Comparison of ENCODE assay signal across 1 cellular context in the genomic region with DNA sequence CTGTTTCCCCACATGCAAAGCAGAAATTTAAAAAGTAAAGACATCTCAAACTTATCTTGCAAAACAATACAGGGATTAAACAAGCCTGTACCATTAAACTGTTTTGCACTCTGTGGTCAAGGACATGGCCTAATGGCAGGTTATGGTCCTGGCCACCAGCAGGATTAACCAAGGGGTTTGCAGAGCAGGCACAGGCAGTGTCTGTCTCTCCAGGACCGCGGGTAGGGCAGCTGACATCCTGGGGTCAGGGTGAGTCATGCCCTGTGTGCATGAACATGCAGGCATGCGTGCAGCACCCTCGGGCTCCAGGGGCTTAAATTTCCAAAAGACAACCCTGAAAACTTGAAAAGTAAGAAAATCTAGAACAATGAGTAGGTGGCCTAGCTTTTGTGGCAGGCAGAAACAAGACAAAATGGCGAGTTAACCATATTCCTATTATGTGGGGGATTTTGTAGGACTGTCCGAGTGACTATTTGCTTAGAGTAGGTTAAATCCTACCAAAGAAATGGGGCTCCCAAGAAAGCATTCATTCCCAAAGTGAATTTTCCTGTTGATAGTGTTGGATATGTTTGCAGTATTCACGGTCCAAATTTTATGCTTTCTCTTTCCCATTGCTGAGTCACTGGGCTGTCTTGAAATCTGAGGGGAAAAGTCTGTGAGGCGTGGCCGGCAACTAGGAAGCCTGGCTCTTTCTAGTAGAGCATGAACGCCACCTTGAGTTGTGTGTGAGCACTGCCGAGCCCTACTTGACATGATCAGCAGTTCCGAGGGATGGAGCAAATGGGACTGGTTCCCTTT.
A peak's percentile ranks its signal among the peaks of the same experiment; 100 is the strongest.
TF ChIP-seq lines count a peak whose summit lies in the region.

No MANE protein-coding gene starts in this region.

TF ChIP-seq in HepG2, 621 proteins besides CTCF, POLR2A, EP300 and RAD21 (continued from another document and continues in another):
- TF ChIP-seq, protein P1, sequence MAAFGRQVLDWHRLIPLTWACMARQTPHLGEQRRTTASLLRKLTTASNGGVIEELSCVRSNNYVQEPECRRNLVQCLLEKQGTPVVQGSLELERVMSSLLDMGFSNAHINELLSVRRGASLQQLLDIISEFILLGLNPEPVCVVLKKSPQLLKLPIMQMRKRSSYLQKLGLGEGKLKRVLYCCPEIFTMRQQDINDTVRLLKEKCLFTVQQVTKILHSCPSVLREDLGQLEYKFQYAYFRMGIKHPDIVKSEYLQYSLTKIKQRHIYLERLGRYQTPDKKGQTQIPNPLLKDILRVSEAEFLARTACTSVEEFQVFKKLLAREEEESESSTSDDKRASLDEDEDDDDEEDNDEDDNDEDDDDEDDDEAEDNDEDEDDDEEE (CRISPR knock-in tag; IDR thresholded peaks at IDR 0.05): 0 out of 2 replicates have a peak, but pooled peaks have one; percentile 31
- peak; percentile 97 for TF ChIP-seq HDAC2 (CRISPR knock-in tag; IDR thresholded peaks at IDR 0.05)
- peak; percentile 97 for TF ChIP-seq JUND (CRISPR knock-in tag; IDR thresholded peaks at IDR 0.05)
- TF ChIP-seq CREB1 (IDR thresholded peaks at IDR 0.05): no peak
- 0 out of 2 replicates have a peak, but pooled peaks have one; percentile 2 for TF ChIP-seq CREB1 (CRISPR knock-in tag; IDR thresholded peaks at IDR 0.05)
- peak; percentile 84 for TF ChIP-seq NR2F6 (IDR thresholded peaks at IDR 0.05)
- peak; percentile 97 for TF ChIP-seq NR2F6 (CRISPR knock-in tag; IDR thresholded peaks at IDR 0.05)
- no peak for TF ChIP-seq NCOA5 (CRISPR knock-in tag; IDR thresholded peaks at IDR 0.05)
- peak; percentile 11; the same call in 1 of the 2 replicates for TF ChIP-seq NFKBIZ (CRISPR knock-in tag; IDR thresholded peaks at IDR 0.05)
- peak; percentile 70; the same call in 1 of the 2 replicates for TF ChIP-seq ZNF782 (CRISPR knock-in tag; IDR thresholded peaks at IDR 0.05; ENCODE audit: borderline replicate concordance)
- peak; percentile 95 for TF ChIP-seq NFE2L2 (IDR thresholded peaks at IDR 0.05; ENCODE audit: low read length)
- no peak for TF ChIP-seq HNRNPK (IDR thresholded peaks at IDR 0.05; ENCODE audit: low read depth, low read length, poor library complexity, severe bottlenecking)
- TF ChIP-seq, protein P2, sequence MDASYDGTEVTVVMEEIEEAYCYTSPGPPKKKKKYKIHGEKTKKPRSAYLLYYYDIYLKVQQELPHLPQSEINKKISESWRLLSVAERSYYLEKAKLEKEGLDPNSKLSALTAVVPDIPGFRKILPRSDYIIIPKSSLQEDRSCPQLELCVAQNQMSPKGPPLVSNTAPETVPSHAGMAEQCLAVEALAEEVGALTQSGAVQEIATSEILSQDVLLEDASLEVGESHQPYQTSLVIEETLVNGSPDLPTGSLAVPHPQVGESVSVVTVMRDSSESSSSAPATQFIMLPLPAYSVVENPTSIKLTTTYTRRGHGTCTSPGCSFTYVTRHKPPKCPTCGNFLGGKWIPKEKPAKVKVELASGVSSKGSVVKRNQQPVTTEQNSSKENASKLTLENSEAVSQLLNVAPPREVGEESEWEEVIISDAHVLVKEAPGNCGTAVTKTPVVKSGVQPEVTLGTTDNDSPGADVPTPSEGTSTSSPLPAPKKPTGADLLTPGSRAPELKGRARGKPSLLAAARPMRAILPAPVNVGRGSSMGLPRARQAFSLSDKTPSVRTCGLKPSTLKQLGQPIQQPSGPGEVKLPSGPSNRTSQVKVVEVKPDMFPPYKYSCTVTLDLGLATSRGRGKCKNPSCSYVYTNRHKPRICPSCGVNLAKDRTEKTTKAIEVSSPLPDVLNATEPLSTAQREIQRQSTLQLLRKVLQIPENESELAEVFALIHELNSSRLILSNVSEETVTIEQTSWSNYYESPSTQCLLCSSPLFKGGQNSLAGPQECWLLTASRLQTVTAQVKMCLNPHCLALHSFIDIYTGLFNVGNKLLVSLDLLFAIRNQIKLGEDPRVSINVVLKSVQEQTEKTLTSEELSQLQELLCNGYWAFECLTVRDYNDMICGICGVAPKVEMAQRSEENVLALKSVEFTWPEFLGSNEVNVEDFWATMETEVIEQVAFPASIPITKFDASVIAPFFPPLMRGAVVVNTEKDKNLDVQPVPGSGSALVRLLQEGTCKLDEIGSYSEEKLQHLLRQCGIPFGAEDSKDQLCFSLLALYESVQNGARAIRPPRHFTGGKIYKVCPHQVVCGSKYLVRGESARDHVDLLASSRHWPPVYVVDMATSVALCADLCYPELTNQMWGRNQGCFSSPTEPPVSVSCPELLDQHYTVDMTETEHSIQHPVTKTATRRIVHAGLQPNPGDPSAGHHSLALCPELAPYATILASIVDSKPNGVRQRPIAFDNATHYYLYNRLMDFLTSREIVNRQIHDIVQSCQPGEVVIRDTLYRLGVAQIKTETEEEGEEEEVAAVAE (CRISPR knock-in tag; IDR thresholded peaks at IDR 0.05; ENCODE audit: borderline replicate concordance): peak; percentile 74
- TF ChIP-seq ZBTB20 (CRISPR knock-in tag; IDR thresholded peaks at IDR 0.05; ENCODE audit: borderline replicate concordance, low read depth): peak; percentile 96
- TF ChIP-seq ZNF841 (CRISPR knock-in tag; IDR thresholded peaks at IDR 0.05; ENCODE audit: borderline replicate concordance): no peak
- TF ChIP-seq ZSCAN29 (CRISPR knock-in tag; conservative IDR thresholded peaks at IDR 0.05): 0 out of 2 replicates have a peak, but pooled peaks have one; percentile 46
- peak; percentile 89 for TF ChIP-seq ZMYM3 (CRISPR knock-in tag; IDR thresholded peaks at IDR 0.05)
- TF ChIP-seq ZNF441 (CRISPR knock-in tag; IDR thresholded peaks at IDR 0.05; ENCODE audit: borderline replicate concordance): peak; percentile 71; the same call in 1 of the 2 replicates
- TF ChIP-seq ZNF317 (CRISPR knock-in tag; IDR thresholded peaks at IDR 0.05): peak; percentile 83
- TF ChIP-seq, protein P3, sequence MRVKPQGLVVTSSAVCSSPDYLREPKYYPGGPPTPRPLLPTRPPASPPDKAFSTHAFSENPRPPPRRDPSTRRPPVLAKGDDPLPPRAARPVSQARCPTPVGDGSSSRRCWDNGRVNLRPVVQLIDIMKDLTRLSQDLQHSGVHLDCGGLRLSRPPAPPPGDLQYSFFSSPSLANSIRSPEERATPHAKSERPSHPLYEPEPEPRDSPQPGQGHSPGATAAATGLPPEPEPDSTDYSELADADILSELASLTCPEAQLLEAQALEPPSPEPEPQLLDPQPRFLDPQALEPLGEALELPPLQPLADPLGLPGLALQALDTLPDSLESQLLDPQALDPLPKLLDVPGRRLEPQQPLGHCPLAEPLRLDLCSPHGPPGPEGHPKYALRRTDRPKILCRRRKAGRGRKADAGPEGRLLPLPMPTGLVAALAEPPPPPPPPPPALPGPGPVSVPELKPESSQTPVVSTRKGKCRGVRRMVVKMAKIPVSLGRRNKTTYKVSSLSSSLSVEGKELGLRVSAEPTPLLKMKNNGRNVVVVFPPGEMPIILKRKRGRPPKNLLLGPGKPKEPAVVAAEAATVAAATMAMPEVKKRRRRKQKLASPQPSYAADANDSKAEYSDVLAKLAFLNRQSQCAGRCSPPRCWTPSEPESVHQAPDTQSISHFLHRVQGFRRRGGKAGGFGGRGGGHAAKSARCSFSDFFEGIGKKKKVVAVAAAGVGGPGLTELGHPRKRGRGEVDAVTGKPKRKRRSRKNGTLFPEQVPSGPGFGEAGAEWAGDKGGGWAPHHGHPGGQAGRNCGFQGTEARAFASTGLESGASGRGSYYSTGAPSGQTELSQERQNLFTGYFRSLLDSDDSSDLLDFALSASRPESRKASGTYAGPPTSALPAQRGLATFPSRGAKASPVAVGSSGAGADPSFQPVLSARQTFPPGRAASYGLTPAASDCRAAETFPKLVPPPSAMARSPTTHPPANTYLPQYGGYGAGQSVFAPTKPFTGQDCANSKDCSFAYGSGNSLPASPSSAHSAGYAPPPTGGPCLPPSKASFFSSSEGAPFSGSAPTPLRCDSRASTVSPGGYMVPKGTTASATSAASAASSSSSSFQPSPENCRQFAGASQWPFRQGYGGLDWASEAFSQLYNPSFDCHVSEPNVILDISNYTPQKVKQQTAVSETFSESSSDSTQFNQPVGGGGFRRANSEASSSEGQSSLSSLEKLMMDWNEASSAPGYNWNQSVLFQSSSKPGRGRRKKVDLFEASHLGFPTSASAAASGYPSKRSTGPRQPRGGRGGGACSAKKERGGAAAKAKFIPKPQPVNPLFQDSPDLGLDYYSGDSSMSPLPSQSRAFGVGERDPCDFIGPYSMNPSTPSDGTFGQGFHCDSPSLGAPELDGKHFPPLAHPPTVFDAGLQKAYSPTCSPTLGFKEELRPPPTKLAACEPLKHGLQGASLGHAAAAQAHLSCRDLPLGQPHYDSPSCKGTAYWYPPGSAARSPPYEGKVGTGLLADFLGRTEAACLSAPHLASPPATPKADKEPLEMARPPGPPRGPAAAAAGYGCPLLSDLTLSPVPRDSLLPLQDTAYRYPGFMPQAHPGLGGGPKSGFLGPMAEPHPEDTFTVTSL (CRISPR knock-in tag; IDR thresholded peaks at IDR 0.05; ENCODE audit: borderline replicate concordance): peak; percentile 88
- peak; percentile 84; the same call in 1 of the 2 replicates for TF ChIP-seq ZNF354B (CRISPR knock-in tag; IDR thresholded peaks at IDR 0.05)
- TF ChIP-seq ZNF12 (CRISPR knock-in tag; IDR thresholded peaks at IDR 0.05): no peak
- TF ChIP-seq FOSL2 (CRISPR knock-in tag; IDR thresholded peaks at IDR 0.05): peak; percentile 98
- peak; percentile 85; the same call in 1 of the 2 replicates for TF ChIP-seq KDM2A (CRISPR knock-in tag; IDR thresholded peaks at IDR 0.05; ENCODE audit: borderline replicate concordance, low read depth)
- TF ChIP-seq ZNF205 (CRISPR knock-in tag; IDR thresholded peaks at IDR 0.05): no peak
- no peak for TF ChIP-seq NPAS2 (CRISPR knock-in tag; IDR thresholded peaks at IDR 0.05; ENCODE audit: borderline replicate concordance)
- TF ChIP-seq, protein P4, sequence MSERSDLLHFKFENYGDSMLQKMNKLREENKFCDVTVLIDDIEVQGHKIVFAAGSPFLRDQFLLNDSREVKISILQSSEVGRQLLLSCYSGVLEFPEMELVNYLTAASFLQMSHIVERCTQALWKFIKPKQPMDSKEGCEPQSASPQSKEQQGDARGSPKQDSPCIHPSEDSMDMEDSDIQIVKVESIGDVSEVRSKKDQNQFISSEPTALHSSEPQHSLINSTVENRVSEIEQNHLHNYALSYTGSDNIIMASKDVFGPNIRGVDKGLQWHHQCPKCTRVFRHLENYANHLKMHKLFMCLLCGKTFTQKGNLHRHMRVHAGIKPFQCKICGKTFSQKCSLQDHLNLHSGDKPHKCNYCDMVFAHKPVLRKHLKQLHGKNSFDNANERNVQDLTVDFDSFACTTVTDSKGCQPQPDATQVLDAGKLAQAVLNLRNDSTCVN (CRISPR knock-in tag; IDR thresholded peaks at IDR 0.05; ENCODE audit: borderline replicate concordance): peak; percentile 63; the same call in 1 of the 2 replicates
- peak; percentile 94 for TF ChIP-seq ZSCAN31 (CRISPR knock-in tag; IDR thresholded peaks at IDR 0.05; ENCODE audit: low read depth)
- TF ChIP-seq, protein P5, sequence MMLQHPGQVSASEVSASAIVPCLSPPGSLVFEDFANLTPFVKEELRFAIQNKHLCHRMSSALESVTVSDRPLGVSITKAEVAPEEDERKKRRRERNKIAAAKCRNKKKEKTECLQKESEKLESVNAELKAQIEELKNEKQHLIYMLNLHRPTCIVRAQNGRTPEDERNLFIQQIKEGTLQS (CRISPR knock-in tag; IDR thresholded peaks at IDR 0.05): peak; percentile 93
- peak; percentile 77 for TF ChIP-seq YY1 (IDR thresholded peaks at IDR 0.05; ENCODE audit: insufficient read depth, insufficient replicate concordance, low read depth, low read length)
- peak; percentile 69 to 79 for TF ChIP-seq MAFK (conservative IDR thresholded peaks at IDR 0.05 in 1 of 2, IDR thresholded peaks at IDR 0.05 in 1 of 2; ENCODE audit: low read length in 2 of 2)
- peak; percentile 60; the same call in 1 of the 2 replicates for TF ChIP-seq KDM6A (CRISPR knock-in tag; IDR thresholded peaks at IDR 0.05; ENCODE audit: low read depth)
- TF ChIP-seq, protein P6, sequence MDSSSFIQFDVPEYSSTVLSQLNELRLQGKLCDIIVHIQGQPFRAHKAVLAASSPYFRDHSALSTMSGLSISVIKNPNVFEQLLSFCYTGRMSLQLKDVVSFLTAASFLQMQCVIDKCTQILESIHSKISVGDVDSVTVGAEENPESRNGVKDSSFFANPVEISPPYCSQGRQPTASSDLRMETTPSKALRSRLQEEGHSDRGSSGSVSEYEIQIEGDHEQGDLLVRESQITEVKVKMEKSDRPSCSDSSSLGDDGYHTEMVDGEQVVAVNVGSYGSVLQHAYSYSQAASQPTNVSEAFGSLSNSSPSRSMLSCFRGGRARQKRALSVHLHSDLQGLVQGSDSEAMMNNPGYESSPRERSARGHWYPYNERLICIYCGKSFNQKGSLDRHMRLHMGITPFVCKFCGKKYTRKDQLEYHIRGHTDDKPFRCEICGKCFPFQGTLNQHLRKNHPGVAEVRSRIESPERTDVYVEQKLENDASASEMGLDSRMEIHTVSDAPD (CRISPR knock-in tag; IDR thresholded peaks at IDR 0.05): no peak; the same call in none of the 2 replicates
- TF ChIP-seq ZNF33B (CRISPR knock-in tag; IDR thresholded peaks at IDR 0.05): no peak
- TF ChIP-seq, protein P7, sequence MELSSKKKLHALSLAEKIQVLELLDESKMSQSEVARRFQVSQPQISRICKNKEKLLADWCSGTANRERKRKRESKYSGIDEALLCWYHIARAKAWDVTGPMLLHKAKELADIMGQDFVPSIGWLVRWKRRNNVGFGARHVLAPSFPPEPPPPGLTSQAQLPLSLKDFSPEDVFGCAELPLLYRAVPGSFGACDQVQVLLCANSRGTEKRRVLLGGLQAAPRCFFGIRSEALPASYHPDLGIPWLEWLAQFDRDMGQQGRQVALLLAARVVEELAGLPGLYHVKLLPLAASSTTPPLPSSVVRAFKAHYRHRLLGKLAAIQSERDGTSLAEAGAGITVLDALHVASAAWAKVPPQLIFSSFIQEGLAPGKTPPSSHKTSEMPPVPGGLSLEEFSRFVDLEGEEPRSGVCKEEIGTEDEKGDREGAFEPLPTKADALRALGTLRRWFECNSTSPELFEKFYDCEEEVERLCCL (CRISPR knock-in tag; IDR thresholded peaks at IDR 0.05; ENCODE audit: borderline replicate concordance): peak; percentile 97; the same call in 1 of the 2 replicates
- TF ChIP-seq BHLHE40 (IDR thresholded peaks at IDR 0.05; ENCODE audit: low read length): peak; percentile 59; the same call in 1 of the 2 replicates
- TF ChIP-seq, protein P8, sequence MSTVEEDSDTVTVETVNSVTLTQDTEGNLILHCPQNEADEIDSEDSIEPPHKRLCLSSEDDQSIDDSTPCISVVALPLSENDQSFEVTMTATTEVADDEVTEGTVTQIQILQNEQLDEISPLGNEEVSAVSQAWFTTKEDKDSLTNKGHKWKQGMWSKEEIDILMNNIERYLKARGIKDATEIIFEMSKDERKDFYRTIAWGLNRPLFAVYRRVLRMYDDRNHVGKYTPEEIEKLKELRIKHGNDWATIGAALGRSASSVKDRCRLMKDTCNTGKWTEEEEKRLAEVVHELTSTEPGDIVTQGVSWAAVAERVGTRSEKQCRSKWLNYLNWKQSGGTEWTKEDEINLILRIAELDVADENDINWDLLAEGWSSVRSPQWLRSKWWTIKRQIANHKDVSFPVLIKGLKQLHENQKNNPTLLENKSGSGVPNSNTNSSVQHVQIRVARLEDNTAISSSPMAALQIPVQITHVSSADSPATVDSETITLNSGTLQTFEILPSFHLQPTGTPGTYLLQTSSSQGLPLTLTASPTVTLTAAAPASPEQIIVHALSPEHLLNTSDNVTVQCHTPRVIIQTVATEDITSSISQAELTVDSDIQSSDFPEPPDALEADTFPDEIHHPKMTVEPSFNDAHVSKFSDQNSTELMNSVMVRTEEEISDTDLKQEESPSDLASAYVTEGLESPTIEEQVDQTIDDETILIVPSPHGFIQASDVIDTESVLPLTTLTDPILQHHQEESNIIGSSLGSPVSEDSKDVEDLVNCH (CRISPR knock-in tag; IDR thresholded peaks at IDR 0.05): no peak
- TF ChIP-seq ZNF598 (CRISPR knock-in tag; IDR thresholded peaks at IDR 0.05; ENCODE audit: borderline replicate concordance): peak; percentile 92
